ENCODE assay signal across 15 cellular contexts in genomic region chr15:82100116-82100795, GRCh38. TPM values are rescaled to one million over a fixed set of nuclear protein-coding genes. Genes with fewer than 3 reads are reported as not detected.
A peak's percentile ranks its signal among the peaks of the same experiment; 100 is the strongest.
DNase-seq lines count a peak whose midpoint lies in the region; ATAC-seq and TF ChIP-seq lines count a peak whose summit lies in the region.
"Had no signal": no experiment of that assay in that cellular context is flagged by ENCODE, and none has a peak within 500 bp of the region (broad histone marks: within the 10 kb centered on the region; RNA-seq: fewer than 3 reads in every experiment).

No MANE protein-coding gene starts in this region.

- H3K27me3 ChIP-seq in neural progenitor cell (no peaks in the 10 kb centered on the region), upper lobe of left lung (no peaks in the 10 kb centered on the region)
- H3K27me3 ChIP-seq: BE2C had no signal

- H3K36me3 ChIP-seq in neural progenitor cell (no peaks in the 10 kb centered on the region), upper lobe of left lung (no peaks in the 10 kb centered on the region)
- H3K36me3 ChIP-seq: BE2C, prostate gland had no signal

- TF ChIP-seq POLR2A in upper lobe of left lung (IDR thresholded peaks at IDR 0.05), result no peak

- peak overlapping the region; percentile 14 for H3K4me2 ChIP-seq in neural progenitor cell

- TF ChIP-seq CTCF in neural progenitor cell (IDR thresholded peaks at IDR 0.05) (no peak), upper lobe of left lung (IDR thresholded peaks at IDR 0.05) (no peak)

- no peak for TF ChIP-seq EP300 in upper lobe of left lung (IDR thresholded peaks at IDR 0.05)

- H3K4me1 ChIP-seq in neural progenitor cell, result peaks cover 10% of the 10 kb centered on the region
- no peaks in the 10 kb centered on the region for H3K4me1 ChIP-seq in upper lobe of left lung
- H3K4me1 ChIP-seq: prostate gland had no signal

- H3K27me3 Mint-ChIP-seq in neural progenitor cell (ENCODE audit: insufficient read depth, low read depth), result peaks cover 5% of the 10 kb centered on the region

- H3K27ac ChIP-seq in neural progenitor cell (no peak overlapping the region), upper lobe of left lung (no peak overlapping the region)
- H3K27ac ChIP-seq: prostate gland had no signal

- H3K4me1 Mint-ChIP-seq in neural progenitor cell, result peaks cover 14% of the 10 kb centered on the region

- H4K20me1 ChIP-seq in neural progenitor cell (ENCODE audit: low read depth), result no peaks in the 10 kb centered on the region

- H3F3A ChIP-seq in neural progenitor cell (ENCODE audit: low read depth), result peaks cover 5% of the 10 kb centered on the region

- H3K27ac Mint-ChIP-seq in neural progenitor cell, result peak overlapping the region; percentile 88
- H3K27ac Mint-ChIP-seq: activated CD8-positive, alpha-beta T cell treated with anti-CD3 and anti-CD28 coated beads for 36 hours had no signal

- H2AFZ ChIP-seq in neural progenitor cell (replicated peaks), result peak overlapping the region; percentile 84

- no peaks in the 10 kb centered on the region for H3K9me3 Mint-ChIP-seq in neural progenitor cell
- H3K9me3 Mint-ChIP-seq: activated CD8-positive, alpha-beta T cell treated with anti-CD3 and anti-CD28 coated beads for 36 hours had no signal

- H3K4me3 ChIP-seq in neural progenitor cell (no peak overlapping the region), upper lobe of left lung (no peak overlapping the region)
- H3K4me3 ChIP-seq: prostate gland had no signal

- no peak overlapping the region for H3K4me3 Mint-ChIP-seq in neural progenitor cell
- H3K4me3 Mint-ChIP-seq: activated CD8-positive, alpha-beta T cell treated with anti-CD3 and anti-CD28 coated beads for 36 hours had no signal

- ATAC-seq in GM18517 (IDR thresholded peaks at IDR 0.05; ENCODE audit: unreplicated experiment) (no peak), upper lobe of left lung (ENCODE audit: low FRiP score in 2 of 2) (no peak)
- ATAC-seq: activated CD8-positive, alpha-beta T cell treated with anti-CD3 and anti-CD28 coated beads for 36 hours; left cardiac atrium; Panc1 had no signal

- 52 to 68% methylated on average over 9 of the region's 9 CpGs for WGBS in upper lobe of left lung, 2 donors

- H3K9me3 ChIP-seq in neural progenitor cell (ENCODE audit: low read depth), result no peaks in the 10 kb centered on the region
- no peaks in the 10 kb centered on the region for H3K9me3 ChIP-seq in upper lobe of left lung
- H3K9me3 ChIP-seq: BE2C, prostate gland had no signal

- no peaks in the 10 kb centered on the region for H3K79me2 ChIP-seq in neural progenitor cell (ENCODE audit: low read depth)

- no peak overlapping the region for H3K9ac ChIP-seq in neural progenitor cell

- peak; percentile 52 for DNase-seq in DMS 273 treated with DMSO at 0.1 percent for 48 hours (lab: John Stamatoyannopoulos, UW)
- peak; percentile 73 to 91 for DNase-seq in NCI-H524 (lab: John Stamatoyannopoulos, UW)
- DNase-seq in epidermal melanocyte (ENCODE audit: insufficient read length, low spot score), result peak; percentile 40
- DNase-seq in neural progenitor cell (ENCODE audit: low spot score), result peak; percentile 15
- DNase-seq in C1 segment of cervical spinal cord (lab: John Stamatoyannopoulos, UW), result no peak
- DNase-seq in stimulated activated naive CD4-positive, alpha-beta T cell (lab: John Stamatoyannopoulos, UW), result no peak
- DNase-seq in upper lobe of left lung, result no peak
- DNase-seq: activated CD8-positive, alpha-beta T cell treated with anti-CD3 and anti-CD28 coated beads for 36 hours; BE2C; DMS153; left cardiac atrium; NCI-H69 had no signal

- no peaks in the 10 kb centered on the region for H3K36me3 Mint-ChIP-seq in neural progenitor cell

RNA-seq across cellular contexts. Expression of gene MEX3B, which starts 54.4 kb away (rescaled TPM):
- total RNA-seq in neural progenitor cell (ENCODE audit: low replicate concordance), result 29.5 and 41.3 TPM in 2 replicates
- total RNA-seq in upper lobe of left lung, result 1 to 10 TPM in 5 of 6 donors, under 1 TPM in 1; 0.76 to 4.2 (median 2.0) TPM

Comparison
In these comparisons a context has a peak if more than half of its experiments do, and no peak if none do; other contexts are left out.
1. DNase-seq: peak in DMS 273 treated with DMSO at 0.1 percent for 48 hours (single experiment), NCI-H524 (2 of 2), epidermal melanocyte (single experiment) and neural progenitor cell (single experiment); none in C1 segment of cervical spinal cord (0 of 14), stimulated activated naive CD4-positive, alpha-beta T cell (0 of 6) and upper lobe of left lung (0 of 2).